Comparison of ENCODE assay signal across 22 cellular contexts in genomic region chr14:38336298-38336697, GRCh38.
"Had no signal": no experiment of that assay in that cellular context is flagged by ENCODE, and none has a peak within 500 bp of the region (broad histone marks: within the 10 kb centered on the region; RNA-seq: fewer than 3 reads in every experiment).

No MANE protein-coding gene starts in this region.

- H3K36me3 Mint-ChIP-seq: activated CD8-positive, alpha-beta memory T cell treated with anti-CD3 and anti-CD28 coated beads, Interleukin-2, amount 10 ng/mL, durations not matched to agents 7 days and 5 days; activated naive CD4-positive, alpha-beta T cell treated with anti-CD3 and anti-CD28 coated beads, Interleukin-2, amount 50 U/mL, for 72 hours; brain; WTC11 had no signal

- H3K4me3 Mint-ChIP-seq: activated CD8-positive, alpha-beta memory T cell treated with anti-CD3 and anti-CD28 coated beads, Interleukin-2, amount 10 ng/mL, durations not matched to agents 7 days and 5 days; activated naive CD8-positive, alpha-beta T cell treated with anti-CD3 and anti-CD28 coated beads, Interleukin-2, amount 50 U/mL, for 24 hours; activated T-cell treated with anti-CD3 and anti-CD28 coated beads, Interleukin-2, amount 50 U/mL, for 24 hours; brain; central memory CD8-positive, alpha-beta T cell; T-helper 1 cell treated with Interleukin-12 subunit alpha and Interleukin-12 subunit beta and Interleukin-4 antibody, amounts not matched to agents 30 μg/mL and 1 μg/mL, for 36 hours; WTC11 had no signal

- DNase-seq: activated CD4-positive, alpha-beta T cell treated with anti-CD3 and anti-CD28 coated beads for 48 hours; activated CD4-positive, alpha-beta T cell treated with anti-CD3 and anti-CD28 coated beads, Interleukin-2, amount 50 U/mL, for 48 hours; activated CD4-positive, CD25-positive, alpha-beta regulatory T cell treated with anti-CD3 and anti-CD28 coated beads, Interleukin-2, amount 50 U/mL, for 72 hours; activated CD8-positive, alpha-beta memory T cell treated with anti-CD3 and anti-CD28 coated beads, Interleukin-2, amount 10 ng/mL, durations not matched to agents 7 days and 5 days; activated effector memory CD4-positive, alpha-beta T cell treated with anti-CD3 and anti-CD28 coated beads, Interleukin-2, amount 50 U/mL, for 16 hours; activated naive CD4-positive, alpha-beta T cell treated with Interleukin-2 at 50 U/mL for 16 hours; activated naive CD8-positive, alpha-beta T cell treated with anti-CD3 and anti-CD28 coated beads, Interleukin-2, amount 50 U/mL, for 24 hours; activated T-cell treated with anti-CD3 and anti-CD28 coated beads, Interleukin-2, amount 50 U/mL, for 24 hours; amniotic stem cell; KG1; NCI-H1048; NCI-H146; NCI-H1930; NCI-H510A treated with DMSO at 0.1 percent for 48 hours; NCI-H69; SHP77 treated with DMSO at 0.1 percent for 48 hours had no signal

- H3K4me1 Mint-ChIP-seq: activated CD8-positive, alpha-beta memory T cell treated with anti-CD3 and anti-CD28 coated beads, Interleukin-2, amount 10 ng/mL, durations not matched to agents 7 days and 5 days; activated naive CD8-positive, alpha-beta T cell treated with anti-CD3 and anti-CD28 coated beads, Interleukin-2, amount 50 U/mL, for 24 hours; brain; central memory CD8-positive, alpha-beta T cell; WTC11 had no signal

- ATAC-seq: activated CD8-positive, alpha-beta memory T cell treated with anti-CD3 and anti-CD28 coated beads, Interleukin-2, amount 10 ng/mL, durations not matched to agents 7 days and 5 days; activated naive CD4-positive, alpha-beta T cell treated with anti-CD3 and anti-CD28 coated beads, Interleukin-2, amount 50 U/mL, for 72 hours; activated naive CD8-positive, alpha-beta T cell treated with anti-CD3 and anti-CD28 coated beads, Interleukin-2, amount 50 U/mL, for 24 hours; WTC11 had no signal

- H3K27ac Mint-ChIP-seq: activated CD8-positive, alpha-beta memory T cell treated with anti-CD3 and anti-CD28 coated beads, Interleukin-2, amount 10 ng/mL, durations not matched to agents 7 days and 5 days; activated naive CD4-positive, alpha-beta T cell treated with anti-CD3 and anti-CD28 coated beads, Interleukin-2, amount 50 U/mL, for 72 hours; activated naive CD8-positive, alpha-beta T cell treated with anti-CD3 and anti-CD28 coated beads, Interleukin-2, amount 50 U/mL, for 24 hours; activated T-cell treated with anti-CD3 and anti-CD28 coated beads, Interleukin-2, amount 50 U/mL, for 24 hours; brain; T-helper 1 cell treated with Interleukin-12 subunit alpha and Interleukin-12 subunit beta and Interleukin-4 antibody, amounts not matched to agents 30 μg/mL and 1 μg/mL, for 36 hours; WTC11 had no signal

- H3K27ac ChIP-seq: RWPE1 had no signal

- H3K9me3 Mint-ChIP-seq: activated naive CD4-positive, alpha-beta T cell treated with anti-CD3 and anti-CD28 coated beads, Interleukin-2, amount 50 U/mL, for 72 hours; activated naive CD8-positive, alpha-beta T cell treated with anti-CD3 and anti-CD28 coated beads, Interleukin-2, amount 50 U/mL, for 24 hours; activated T-cell treated with anti-CD3 and anti-CD28 coated beads, Interleukin-2, amount 50 U/mL, for 24 hours; brain; central memory CD8-positive, alpha-beta T cell; T-helper 1 cell treated with Interleukin-12 subunit alpha and Interleukin-12 subunit beta and Interleukin-4 antibody, amounts not matched to agents 30 μg/mL and 1 μg/mL, for 36 hours had no signal

- H3K27me3 Mint-ChIP-seq: activated CD8-positive, alpha-beta memory T cell treated with anti-CD3 and anti-CD28 coated beads, Interleukin-2, amount 10 ng/mL, durations not matched to agents 7 days and 5 days; central memory CD8-positive, alpha-beta T cell had no signal
